28 cellular contexts compared by ENCODE assay signal in genomic region chr17:65052585-65052984, GRCh38. TPM values are rescaled to one million over a fixed set of nuclear protein-coding genes. Genes with fewer than 3 reads are reported as not detected.
DNase-seq lines count a peak whose midpoint lies in the region; ATAC-seq and TF ChIP-seq lines count a peak whose summit lies in the region.
"Had no signal": no experiment of that assay in that cellular context is flagged by ENCODE, and none has a peak within 500 bp of the region (broad histone marks: within the 10 kb centered on the region; RNA-seq: fewer than 3 reads in every experiment).

No MANE protein-coding gene starts in this region.

- H3K27me3 ChIP-seq in DOHH2 (ENCODE audit: control insufficient read depth, low read length) (no peaks in the 10 kb centered on the region), rectal smooth muscle tissue (ENCODE audit: control insufficient read depth, insufficient read depth, low read length) (no peaks in the 10 kb centered on the region)
- H3K27me3 ChIP-seq: MG63 had no signal

- H3K4me1 ChIP-seq in DOHH2 (ENCODE audit: control insufficient read depth, low read length) = peaks cover 70% of the 10 kb centered on the region
- peaks cover 18% of the 10 kb centered on the region for H3K4me1 ChIP-seq in rectal smooth muscle tissue (ENCODE audit: control insufficient read depth, insufficient read depth, low read length)

- H3K4me3 Mint-ChIP-seq in CD14-positive monocyte = peak overlapping the region in 1 of 2 donors; percentile 31
- H3K4me3 Mint-ChIP-seq in activated CD8-positive, alpha-beta memory T cell treated with anti-CD3 and anti-CD28 coated beads, Interleukin-2, amount 10 ng/mL, durations not matched to agents 7 days and 5 days = no peak overlapping the region
- H3K4me3 Mint-ChIP-seq: nephron progenitor cell had no signal

- no peaks in the 10 kb centered on the region for H3K9me3 Mint-ChIP-seq in CD14-positive monocyte
- no peaks in the 10 kb centered on the region for H3K9me3 Mint-ChIP-seq in activated CD8-positive, alpha-beta memory T cell treated with anti-CD3 and anti-CD28 coated beads, Interleukin-2, amount 10 ng/mL, durations not matched to agents 7 days and 5 days (ENCODE audit: low read depth)
- H3K9me3 Mint-ChIP-seq: activated T-cell treated with anti-CD3 and anti-CD28 coated beads, Interleukin-2, amount 50 U/mL, for 72 hours; nephron progenitor cell had no signal

- intact Hi-C loops in CD14-positive monocyte (cut with micrococcal nuclease) = no loop called here

- H3K4me1 Mint-ChIP-seq in CD14-positive monocyte = peaks cover 62% of the 10 kb centered on the region
- peaks cover 68% of the 10 kb centered on the region for H3K4me1 Mint-ChIP-seq in activated CD8-positive, alpha-beta memory T cell treated with anti-CD3 and anti-CD28 coated beads, Interleukin-2, amount 10 ng/mL, durations not matched to agents 7 days and 5 days

- H3K36me3 Mint-ChIP-seq in CD14-positive monocyte = peaks cover 49 to 55% of the 10 kb centered on the region in 2 donors
- peaks cover 56% of the 10 kb centered on the region for H3K36me3 Mint-ChIP-seq in activated CD8-positive, alpha-beta memory T cell treated with anti-CD3 and anti-CD28 coated beads, Interleukin-2, amount 10 ng/mL, durations not matched to agents 7 days and 5 days

- peak overlapping the region in 5 of 7 donors; percentile 27 to 94 (median 75) for H3K27ac Mint-ChIP-seq in CD14-positive monocyte
- no peak overlapping the region for H3K27ac Mint-ChIP-seq in activated CD8-positive, alpha-beta memory T cell treated with anti-CD3 and anti-CD28 coated beads, Interleukin-2, amount 10 ng/mL, durations not matched to agents 7 days and 5 days
- H3K27ac Mint-ChIP-seq: nephron progenitor cell had no signal

- CTCF ChIA-PET in activated CD8-positive, alpha-beta memory T cell treated with anti-CD3 and anti-CD28 coated beads, Interleukin-2, amount 10 ng/mL, durations not matched to agents 7 days and 5 days (lab: Charles Lee) = interaction anchor here (1.3 to 2.8 kb wide), 2 partner anchors 10 to 78 kb away, joined by 3 to 5 read pairs; no protein-coding TSS in a partner anchor

- no peak for TF ChIP-seq CTCF in CD14-positive monocyte (IDR thresholded peaks at IDR 0.05)
- no peak for TF ChIP-seq CTCF in DOHH2 (IDR thresholded peaks at IDR 0.05; ENCODE audit: low read depth, low read length, poor library complexity, severe bottlenecking)

- peaks cover 0 to 4% (median 0%) of the 10 kb centered on the region in 3 donors for H3K27me3 Mint-ChIP-seq in CD14-positive monocyte (ENCODE audit: low read depth in 3 of 3)
- H3K27me3 Mint-ChIP-seq in activated CD8-positive, alpha-beta memory T cell treated with anti-CD3 and anti-CD28 coated beads, Interleukin-2, amount 10 ng/mL, durations not matched to agents 7 days and 5 days = no peaks in the 10 kb centered on the region

- H3K27ac ChIP-seq in DOHH2 (ENCODE audit: low read depth, low read length) (peak overlapping the region; percentile 87), cingulate gyrus (ENCODE audit: low read depth, low read length) (peak overlapping the region; percentile 19), rectal smooth muscle tissue (ENCODE audit: low read depth, low read length) (peak overlapping the region; percentile 16)
- H3K27ac ChIP-seq: left ventricle myocardium inferior, parathyroid adenoma, thoracic aorta had no signal

- H3F3A ChIP-seq in DOHH2 (ENCODE audit: control insufficient read depth, insufficient read depth) = peaks cover 36% of the 10 kb centered on the region

- no peaks in the 10 kb centered on the region for H3K9me2 ChIP-seq in DOHH2 (replicated peaks; ENCODE audit: control insufficient read depth, low read length)

- no peaks in the 10 kb centered on the region for H3K9me3 ChIP-seq in DOHH2 (ENCODE audit: control insufficient read depth, insufficient read depth, low read length)
- H3K9me3 ChIP-seq: left ventricle myocardium inferior, MG63, thoracic aorta had no signal

- no peak for DNase-seq in CD14-positive monocyte (ENCODE audit: low spot score)
- no peak for DNase-seq in COR-L47 (lab: John Stamatoyannopoulos, UW)
- no peak for DNase-seq in dedifferentiated amniotic fluid mesenchymal stem cell (ENCODE audit: extremely low spot score)
- DNase-seq in activated CD8-positive, alpha-beta memory T cell treated with anti-CD3 and anti-CD28 coated beads, Interleukin-2, amount 10 ng/mL, durations not matched to agents 7 days and 5 days = no peak
- no peak for DNase-seq in NCI-H1694 (lab: John Stamatoyannopoulos, UW)
- DNase-seq: activated CD4-positive, CD25-positive, alpha-beta regulatory T cell treated with anti-CD3 and anti-CD28 coated beads, Interleukin-2, amount 50 U/mL, for 72 hours; activated naive CD4-positive, alpha-beta T cell treated with anti-CD3 and anti-CD28 coated beads, Interleukin-2, amount 50 U/mL, for 16 hours; activated T-cell treated with anti-CD3 and anti-CD28 coated beads, Interleukin-2, amount 50 U/mL, for 72 hours; DMS153; foreskin melanocyte; GF-D8; hypothalamus; IMR-90; left ventricle myocardium inferior; MG63; midbrain; NCI-H1417 treated with DMSO at 0.1 percent for 48 hours; nephron progenitor cell; right cardiac atrium; stimulated activated CD4-positive, alpha-beta T cell treated with anti-CD3 and anti-CD28 coated beads, Interleukin-12 subunit alpha, Interleukin-12 subunit beta, amount 100 ng/mL, for 4 hours; stimulated activated CD4-positive, alpha-beta T cell treated with anti-CD3 and anti-CD28 coated beads, Interleukin-4, amount 100 ng/mL, for 24 hours; stimulated activated naive CD4-positive, alpha-beta T cell treated with Interleukin-2 at 50 U/mL for 16 hours had no signal

- peaks cover 97% of the 10 kb centered on the region for H3K79me2 ChIP-seq in DOHH2 (ENCODE audit: control insufficient read depth, low read length)

- no peak overlapping the region for H3K9ac ChIP-seq in rectal smooth muscle tissue (ENCODE audit: low read length)
- H3K9ac ChIP-seq: parathyroid adenoma had no signal

- H4K20me1 ChIP-seq in DOHH2 (ENCODE audit: control insufficient read depth, insufficient read depth, low read depth, low read length) = peaks cover 29% of the 10 kb centered on the region

- peak overlapping the region; percentile 78 for H3K4me2 ChIP-seq in DOHH2 (ENCODE audit: low read length)

- peaks cover 88% of the 10 kb centered on the region for H3K36me3 ChIP-seq in DOHH2 (ENCODE audit: control insufficient read depth, low read length)
- peaks cover 5% of the 10 kb centered on the region for H3K36me3 ChIP-seq in rectal smooth muscle tissue (ENCODE audit: control insufficient read depth, insufficient read depth, low read length)

- H3K4me3 ChIP-seq in DOHH2 (ENCODE audit: low read length) (peak overlapping the region; percentile 100), rectal smooth muscle tissue (ENCODE audit: low read length) (no peak overlapping the region)
- H3K4me3 ChIP-seq: left ventricle myocardium inferior, MG63, thoracic aorta had no signal

- no peak for ATAC-seq in activated CD8-positive, alpha-beta memory T cell treated with anti-CD3 and anti-CD28 coated beads, Interleukin-2, amount 10 ng/mL, durations not matched to agents 7 days and 5 days
- ATAC-seq: activated T-cell treated with anti-CD3 and anti-CD28 coated beads, Interleukin-2, amount 50 U/mL, for 72 hours; right cardiac atrium; Right ventricle myocardium inferior had no signal

RNA-seq across cellular contexts. Expression of gene GNA13, which starts 4.0 kb away (rescaled TPM):
- 10 to 100 TPM; 40.3 to 49.3 TPM for polyA plus RNA-seq in CD14-positive monocyte
- 10 to 100 TPM; 78.2 to 79.9 TPM for total RNA-seq in activated CD8-positive, alpha-beta memory T cell treated with anti-CD3 and anti-CD28 coated beads, Interleukin-2, amount 10 ng/mL, durations not matched to agents 7 days and 5 days

Comparison
In these comparisons a context has a peak if more than half of its experiments do, and no peak if none do; other contexts are left out.
1. H3K27ac ChIP-seq: peak in every context shown above with its lines; median percentile 87 in DOHH2; 19 in cingulate gyrus; 16 in rectal smooth muscle tissue.